8 cellular contexts compared by ENCODE assay signal in the genomic region with DNA sequence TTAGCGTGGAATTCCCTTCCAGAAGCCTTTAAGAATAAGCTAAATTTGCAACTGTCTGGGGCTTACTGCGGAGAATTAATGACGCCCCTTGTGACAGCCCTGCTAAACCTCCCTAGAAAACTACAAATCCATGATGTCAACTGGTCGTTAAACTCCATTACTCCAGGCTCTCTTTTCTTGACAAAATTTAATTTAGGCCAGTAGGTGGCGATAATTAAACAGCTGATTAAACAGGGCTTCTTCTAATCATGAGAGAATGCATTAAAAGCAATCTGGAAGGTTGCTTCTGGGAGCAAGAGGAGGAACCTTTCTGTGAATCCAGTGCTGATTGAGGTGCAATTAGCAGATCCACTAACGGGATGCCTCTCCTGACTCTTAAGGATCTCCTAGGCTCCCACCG. TPM values are rescaled to one million over a fixed set of nuclear protein-coding genes. Genes with fewer than 3 reads are reported as not detected.
A peak's percentile ranks its signal among the peaks of the same experiment; 100 is the strongest.
DNase-seq lines count a peak whose midpoint lies in the region; ATAC-seq, FAIRE-seq and TF ChIP-seq lines count a peak whose summit lies in the region.

No MANE protein-coding gene starts in this region.

- no peaks in the 10 kb centered on the region for H3F3A ChIP-seq in PC-3 (ENCODE audit: low read length, unreplicated experiment)

- peak in 2 of 3 donors; percentile 44 to 55 for DNase-seq in CD4-positive, CD25-positive, alpha-beta regulatory T cell
- DNase-seq in HTR-8/SVneo (ENCODE audit: insufficient read length, low spot score) (peak; percentile 54), PC-3 (peak; percentile 79), endothelial cell of umbilical vein (ENCODE audit: low read depth, low spot score) (peak; percentile 55)
- peak in 5 of 9 donors; percentile 36 to 54 (median 46) for DNase-seq in naive thymus-derived CD4-positive, alpha-beta T cell
- DNase-seq in activated CD8-positive, alpha-beta memory T cell treated with anti-CD3 and anti-CD28 coated beads, Interleukin-2, amount 50 U/mL, for 48 hours: no peak

- H3K9me2 ChIP-seq in PC-3 (replicated peaks; ENCODE audit: low read length): no peaks in the 10 kb centered on the region

- no peak overlapping the region for H3K27ac ChIP-seq in CD4-positive, CD25-positive, alpha-beta regulatory T cell (ENCODE audit: insufficient read depth, low read length, poor library complexity, severe bottlenecking)
- H3K27ac ChIP-seq in PC-3 (ENCODE audit: low read length): no peak overlapping the region
- no peak overlapping the region for H3K27ac ChIP-seq in endothelial cell of umbilical vein (ENCODE audit: insufficient read depth, low read depth, low read length)
- no peak overlapping the region for H3K27ac ChIP-seq in naive thymus-derived CD4-positive, alpha-beta T cell (ENCODE audit: low read depth, low read length)

- FAIRE-seq in HTR-8/SVneo (lab: Jason Lieb, UNC) (no peak), endothelial cell of umbilical vein (lab: Jason Lieb, UNC) (peak; percentile 91)

- no peak overlapping the region for H3K4me3 ChIP-seq in CD4-positive, CD25-positive, alpha-beta regulatory T cell (ENCODE audit: low read depth, low read length)
- H3K4me3 ChIP-seq in PC-3 (ENCODE audit: low read length): no peak overlapping the region
- H3K4me3 ChIP-seq in endothelial cell of umbilical vein (replicated peaks in 1 of 3; ENCODE audit: insufficient read depth in 1 of 3, low read depth in 1 of 3, low read length in 3 of 3): no peak overlapping the region
- no peak overlapping the region for H3K4me3 ChIP-seq in naive thymus-derived CD4-positive, alpha-beta T cell (ENCODE audit: low read length)

- TF ChIP-seq CTCF in PC-3 (conservative IDR thresholded peaks at IDR 0.05; ENCODE audit: low read depth, low read length) (peak; percentile 70), endothelial cell of umbilical vein (IDR thresholded peaks at IDR 0.05; ENCODE audit: extremely low read depth in 1 of 2, insufficient read depth in 1 of 2, low read depth in 1 of 2, low read length in 2 of 2) (peak; percentile 33 to 38)

- H3K9ac ChIP-seq in PC-3 (ENCODE audit: low read length) (no peak overlapping the region), endothelial cell of umbilical vein (replicated peaks; ENCODE audit: extremely low read depth, insufficient read depth, low read length) (no peak overlapping the region)

- dilution Hi-C loops in endothelial cell of umbilical vein (cut with MboI; ENCODE audit: extremely low pct_ligation_motif_present, low sequenced_read_pairs): no loop called here

- no peaks in the 10 kb centered on the region for H4K20me1 ChIP-seq in PC-3 (ENCODE audit: low read length)
- H4K20me1 ChIP-seq in endothelial cell of umbilical vein (replicated peaks; ENCODE audit: control insufficient read depth, extremely low read depth, insufficient read depth, low read length): no peaks in the 10 kb centered on the region

- peaks cover 4% of the 10 kb centered on the region for H3K27me3 ChIP-seq in CD4-positive, CD25-positive, alpha-beta regulatory T cell (ENCODE audit: control insufficient read depth, insufficient read depth, low read length)
- H3K27me3 ChIP-seq in PC-3 (ENCODE audit: low read length) (no peaks in the 10 kb centered on the region), endothelial cell of umbilical vein (ENCODE audit: control insufficient read depth in 2 of 2, insufficient read depth in 2 of 2, low read length in 2 of 2) (peaks cover 0 to 5% of the 10 kb centered on the region in 2 experiments)
- no peaks in the 10 kb centered on the region for H3K27me3 ChIP-seq in naive thymus-derived CD4-positive, alpha-beta T cell (ENCODE audit: control insufficient read depth in 2 of 2, insufficient read depth in 2 of 2, low read length in 2 of 2)

- H2AFZ ChIP-seq in PC-3 (ENCODE audit: low read length) (0 out of 2 replicates have a peak overlapping the region, but pooled peaks have one; percentile 14), endothelial cell of umbilical vein (ENCODE audit: low read depth, low read length) (no peak overlapping the region)

- TF ChIP-seq POLR2A in endothelial cell of umbilical vein (IDR thresholded peaks at IDR 0.05; ENCODE audit: low read depth, low read length): no peak

- H3K4me1 Mint-ChIP-seq in CD4-positive, CD25-positive, alpha-beta regulatory T cell: peaks cover under 1 to 7% (median 3%) of the 10 kb centered on the region in 4 donors
- peaks cover under 1 to 7% (median 3%) of the 10 kb centered on the region in 7 donors for H3K4me1 Mint-ChIP-seq in naive thymus-derived CD4-positive, alpha-beta T cell
- peaks cover 2% of the 10 kb centered on the region for H3K4me1 Mint-ChIP-seq in activated T-helper 17 cell treated with anti-CD3 and anti-CD28 coated beads, Interleukin-2, amount 50 U/mL, for 72 hours

- BruUV-seq in PC-3 (replicated peaks; lab: Mats Ljungman, UMichigan): no TSS peak
- no TSS peak for BruUV-seq in endothelial cell of umbilical vein (replicated peaks; lab: Mats Ljungman, UMichigan)

- H3K36me3 ChIP-seq in CD4-positive, CD25-positive, alpha-beta regulatory T cell (ENCODE audit: control insufficient read depth, insufficient read depth, low read length): no peaks in the 10 kb centered on the region
- H3K36me3 ChIP-seq in PC-3 (ENCODE audit: low read depth, low read length) (no peaks in the 10 kb centered on the region), endothelial cell of umbilical vein (ENCODE audit: control insufficient read depth in 2 of 2, extremely low read depth in 1 of 2, insufficient read depth in 2 of 2, low read length in 2 of 2) (no peaks in the 10 kb centered on the region)
- H3K36me3 ChIP-seq in naive thymus-derived CD4-positive, alpha-beta T cell (ENCODE audit: control insufficient read depth in 2 of 3, insufficient read depth in 3 of 3, low read length in 3 of 3): no peaks in the 10 kb centered on the region

- peaks cover 23% of the 10 kb centered on the region for H3K27me3 Mint-ChIP-seq in CD4-positive, CD25-positive, alpha-beta regulatory T cell
- H3K27me3 Mint-ChIP-seq in naive thymus-derived CD4-positive, alpha-beta T cell: peaks cover 13 to 44% (median 19%) of the 10 kb centered on the region in 5 donors
- peaks cover 26% of the 10 kb centered on the region for H3K27me3 Mint-ChIP-seq in activated T-helper 17 cell treated with anti-CD3 and anti-CD28 coated beads, Interleukin-2, amount 50 U/mL, for 72 hours

- peak overlapping the region in 1 of 4 donors; percentile 34 for H3K4me3 Mint-ChIP-seq in CD4-positive, CD25-positive, alpha-beta regulatory T cell
- no peak overlapping the region for H3K4me3 Mint-ChIP-seq in naive thymus-derived CD4-positive, alpha-beta T cell
- no peak overlapping the region for H3K4me3 Mint-ChIP-seq in activated T-helper 17 cell treated with anti-CD3 and anti-CD28 coated beads, Interleukin-2, amount 50 U/mL, for 72 hours

- CTCF ChIA-PET in PC-3 (lab: Charles Lee) (interaction anchor here (0.6 to 1.1 kb wide), 2 partner anchors 476 to 477 kb away, joined by 3 to 6 read pairs; no protein-coding TSS in a partner anchor), endothelial cell of umbilical vein (lab: Charles Lee) (interaction anchor here (0.7 to 6.6 kb wide), 37 partner anchors 9 to 844 kb away, joined by 3 to 132 read pairs (median 4); partner anchors contain the start of gene AIPL1)
- CTCF ChIA-PET in naive thymus-derived CD4-positive, alpha-beta T cell (lab: Charles Lee): interaction anchor here (0.6 to 5.6 kb wide), 15 partner anchors 8 to 1179 kb away, joined by 3 to 32 read pairs (median 4); partner anchors contain the start of gene NLRP1

- H3K4me1 ChIP-seq in CD4-positive, CD25-positive, alpha-beta regulatory T cell (ENCODE audit: control insufficient read depth, insufficient read depth, low read length, poor library complexity, severe bottlenecking): peaks cover under 1% of the 10 kb centered on the region
- H3K4me1 ChIP-seq in PC-3 (ENCODE audit: insufficient read depth, low read length) (0 out of 2 replicates have a peak, but pooled peaks cover under 1% of the 10 kb centered on the region), endothelial cell of umbilical vein (ENCODE audit: control insufficient read depth, extremely low read depth, insufficient read depth, low read length) (no peaks in the 10 kb centered on the region)
- peaks cover 0 to under 1% of the 10 kb centered on the region in 2 donors for H3K4me1 ChIP-seq in naive thymus-derived CD4-positive, alpha-beta T cell (ENCODE audit: control insufficient read depth in 2 of 2, insufficient read depth in 2 of 2, low read length in 2 of 2)

- no peaks in the 10 kb centered on the region for H3K9me3 ChIP-seq in CD4-positive, CD25-positive, alpha-beta regulatory T cell (ENCODE audit: control insufficient read depth in 2 of 2, low read length in 2 of 2)
- H3K9me3 ChIP-seq in PC-3 (ENCODE audit: low read length) (no peaks in the 10 kb centered on the region), endothelial cell of umbilical vein (replicated peaks; ENCODE audit: control insufficient read depth, insufficient read depth, low read length) (no peaks in the 10 kb centered on the region)
- H3K9me3 ChIP-seq in naive thymus-derived CD4-positive, alpha-beta T cell (ENCODE audit: control insufficient read depth in 2 of 3, low read length in 3 of 3): no peaks in the 10 kb centered on the region

- POLR2A ChIA-PET in PC-3 (lab: Charles Lee; ENCODE audit: unreplicated experiment): no interaction called here
- POLR2A ChIA-PET in endothelial cell of umbilical vein (lab: Charles Lee): no interaction called here
- POLR2A ChIA-PET in naive thymus-derived CD4-positive, alpha-beta T cell (lab: Charles Lee): no interaction called here

- H3K9me3 Mint-ChIP-seq in CD4-positive, CD25-positive, alpha-beta regulatory T cell: no peaks in the 10 kb centered on the region
- H3K9me3 Mint-ChIP-seq in naive thymus-derived CD4-positive, alpha-beta T cell: peaks cover 0 to 3% (median 0%) of the 10 kb centered on the region in 11 donors
- H3K9me3 Mint-ChIP-seq in activated T-helper 17 cell treated with anti-CD3 and anti-CD28 coated beads, Interleukin-2, amount 50 U/mL, for 72 hours: no peaks in the 10 kb centered on the region

- H3K79me2 ChIP-seq in PC-3 (ENCODE audit: low read length): no peaks in the 10 kb centered on the region
- no peaks in the 10 kb centered on the region for H3K79me2 ChIP-seq in endothelial cell of umbilical vein (ENCODE audit: control insufficient read depth, insufficient read depth, low read length)

- no peaks in the 10 kb centered on the region for H3K36me3 Mint-ChIP-seq in CD4-positive, CD25-positive, alpha-beta regulatory T cell
- no peaks in the 10 kb centered on the region for H3K36me3 Mint-ChIP-seq in naive thymus-derived CD4-positive, alpha-beta T cell
- no peaks in the 10 kb centered on the region for H3K36me3 Mint-ChIP-seq in activated T-helper 17 cell treated with anti-CD3 and anti-CD28 coated beads, Interleukin-2, amount 50 U/mL, for 72 hours (ENCODE audit: low read depth)

- ATAC-seq in CD4-positive, CD25-positive, alpha-beta regulatory T cell (ENCODE audit: low read depth in 2 of 2): no peak
- 0 out of 2 replicates have a peak, but pooled peaks have one; percentile 35 for ATAC-seq in PC-3
- peak; percentile 45 for ATAC-seq in naive thymus-derived CD4-positive, alpha-beta T cell
- ATAC-seq in HG03196 (IDR thresholded peaks at IDR 0.05; ENCODE audit: unreplicated experiment): no peak
- no peak for ATAC-seq in activated T-helper 17 cell treated with anti-CD3 and anti-CD28 coated beads, Interleukin-2, amount 50 U/mL, for 72 hours (replicated peaks)

- no peaks in the 10 kb centered on the region for H3K9me1 ChIP-seq in endothelial cell of umbilical vein (replicated peaks; ENCODE audit: control insufficient read depth, extremely low read depth, insufficient read depth, low read length)

- intact Hi-C loops in PC-3 (cut with micrococcal nuclease): loop anchor here (2.0 to 10.0 kb wide), 4 partner anchors 114 to 472 kb away; no protein-coding TSS in a partner anchor
- intact Hi-C loops in endothelial cell of umbilical vein (cut with micrococcal nuclease): loop anchor here (1.0 kb wide), 2 partner anchors 115 to 830 kb away; no protein-coding TSS in a partner anchor
- intact Hi-C loops in naive thymus-derived CD4-positive, alpha-beta T cell (cut with micrococcal nuclease): loop anchor here (1.0 kb wide), 3 partner anchors 115 to 844 kb away; no protein-coding TSS in a partner anchor

- H3K27ac Mint-ChIP-seq in CD4-positive, CD25-positive, alpha-beta regulatory T cell: no peak overlapping the region
- H3K27ac Mint-ChIP-seq in naive thymus-derived CD4-positive, alpha-beta T cell: no peak overlapping the region
- H3K27ac Mint-ChIP-seq in activated T-helper 17 cell treated with anti-CD3 and anti-CD28 coated beads, Interleukin-2, amount 50 U/mL, for 72 hours: no peak overlapping the region

- H3K4me2 ChIP-seq in PC-3 (ENCODE audit: low read length) (no peak overlapping the region), endothelial cell of umbilical vein (ENCODE audit: insufficient read depth, low read length) (no peak overlapping the region)

RNA-seq across cellular contexts. Expression of gene NLRP1, which starts 8.1 kb away (rescaled TPM):
- total RNA-seq in CD4-positive, CD25-positive, alpha-beta regulatory T cell: 279 TPM
- polyA plus RNA-seq in CD4-positive, CD25-positive, alpha-beta regulatory T cell: 10 to 100 TPM; 25.5 to 33.2 (median 30.7) TPM
- total RNA-seq in PC-3 (2014; rRNA removed) (1.8 and 2.2 TPM in 2 replicates), endothelial cell of umbilical vein (50.0 and 53.9 TPM in 2 replicates)
- 43.8 and 48.6 TPM in 2 replicates for polyA plus RNA-seq in endothelial cell of umbilical vein
- polyA plus RNA-seq in endothelial cell of umbilical vein (2011; cell fraction: cytosol; rRNA removed): 25.9 and 30.3 TPM in 2 replicates
- polyA plus RNA-seq in endothelial cell of umbilical vein (2011; cell fraction: nucleus; rRNA removed): 216 and 219 TPM in 2 replicates
- polyA plus RNA-seq in endothelial cell of umbilical vein (2012): 50.3 and 61.8 TPM in 2 replicates
- 73.6 and 74.8 TPM in 2 replicates for polyA minus RNA-seq in endothelial cell of umbilical vein
- polyA minus RNA-seq in endothelial cell of umbilical vein (2011; cell fraction: cytosol; rRNA and poly(A)+ RNA removed): not detected
- polyA minus RNA-seq in endothelial cell of umbilical vein (2011; cell fraction: nucleus; rRNA and poly(A)+ RNA removed): 52.5 and 61.5 TPM in 2 replicates
- 100 to 1,000 TPM in 4 of 5 experiments, 10 to 100 TPM in 1; 86.6 to 360 (median 259) TPM for total RNA-seq in naive thymus-derived CD4-positive, alpha-beta T cell
- 10 to 100 TPM; 27.7 to 60.7 TPM for polyA plus RNA-seq in naive thymus-derived CD4-positive, alpha-beta T cell
- total RNA-seq in activated T-helper 17 cell treated with anti-CD3 and anti-CD28 coated beads, Interleukin-2, amount 50 U/mL, for 72 hours: 100 to 1,000 TPM in 1 of 2 donors, 10 to 100 TPM in 1; 39.9 to 129 TPM

Comparison
In these comparisons a context has a peak if more than half of its experiments do, and no peak if none do; other contexts are left out.
1. ATAC-seq: peak in PC-3 (single experiment) and naive thymus-derived CD4-positive, alpha-beta T cell (single experiment); none in CD4-positive, CD25-positive, alpha-beta regulatory T cell (0 of 2), HG03196 (single experiment) and activated T-helper 17 cell treated with anti-CD3 and anti-CD28 coated beads, Interleukin-2, amount 50 U/mL, for 72 hours (single experiment).
2. RNA of gene NLRP1, which starts 8.1 kb away (total RNA-seq): 279 TPM in CD4-positive, CD25-positive, alpha-beta regulatory T cell (single experiment), 86.6 to 360 TPM in naive thymus-derived CD4-positive, alpha-beta T cell, 39.9 to 129 TPM in activated T-helper 17 cell treated with anti-CD3 and anti-CD28 coated beads, Interleukin-2, amount 50 U/mL, for 72 hours and 50.0 to 53.9 TPM in endothelial cell of umbilical vein; 1.8 to 2.2 TPM in PC-3; every median in the first group is over 10 times any median in the second.